1 cellular context compared by ENCODE assay signal in genomic region chr3:111210003-111210699, GRCh38.
TF ChIP-seq lines count a peak whose summit lies in the region.

No MANE protein-coding gene starts in this region.

TF ChIP-seq in IMR-90, 13 proteins besides CTCF, POLR2A, EP300 and RAD21 (continued from another document):
- TF ChIP-seq ELK1 (IDR thresholded peaks at IDR 0.05; ENCODE audit: borderline replicate concordance, low read depth, low read length): no peak
- TF ChIP-seq MXI1 (IDR thresholded peaks at IDR 0.05; ENCODE audit: borderline replicate concordance, low read depth, low read length): no peak
- no peak for TF ChIP-seq CHD1 (IDR thresholded peaks at IDR 0.05; ENCODE audit: low read depth, low read length)
